12 cellular contexts compared by ENCODE assay signal in the genomic region with DNA sequence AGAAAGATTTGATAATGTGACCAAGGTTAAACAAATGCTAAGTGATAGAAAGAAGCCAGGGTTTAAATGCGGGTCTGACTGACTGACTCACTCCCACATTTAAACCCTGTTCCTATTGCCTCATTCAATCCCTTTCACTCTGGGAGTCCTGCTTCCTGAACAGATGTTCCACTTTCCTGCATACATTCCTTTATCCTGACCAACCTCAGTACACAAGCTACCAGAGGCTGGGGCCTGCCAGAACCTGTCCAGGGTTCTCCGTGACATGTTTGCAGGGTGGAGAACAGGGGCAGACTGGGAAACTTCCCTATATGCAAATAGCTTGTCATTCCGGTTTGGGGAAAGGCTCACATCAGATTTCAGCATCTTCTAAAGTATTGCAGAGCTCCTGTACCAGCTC. TPM values are rescaled to one million over a fixed set of nuclear protein-coding genes. Genes with fewer than 3 reads are reported as not detected.
DNase-seq lines count a peak whose midpoint lies in the region; ATAC-seq and TF ChIP-seq lines count a peak whose summit lies in the region.
"Had no signal": no experiment of that assay in that cellular context is flagged by ENCODE, and none has a peak within 500 bp of the region (broad histone marks: within the 10 kb centered on the region; RNA-seq: fewer than 3 reads in every experiment).

No MANE protein-coding gene starts in this region.

- in situ Hi-C loops in astrocyte of the spinal cord (cut with HindIII; ENCODE audit: low sequenced_read_pairs): no loop called here

- intact Hi-C loops in lower leg skin (cut with DNase I; ENCODE audit: low total_unique reads): no loop called here

- WGBS in lower leg skin, 2 donors: 38 to 46% methylated on average over 3 of the region's 3 CpGs

- ATAC-seq in HG03520 (IDR thresholded peaks at IDR 0.05; ENCODE audit: unreplicated experiment): no peak

- H3K4me3 ChIP-seq in astrocyte of the spinal cord (ENCODE audit: low read depth, low read length) (no peak overlapping the region), lower leg skin (ENCODE audit: low read depth, poor library complexity, severe bottlenecking) (no peak overlapping the region)
- H3K4me3 ChIP-seq: pancreas had no signal

- DNase-seq in DMS153 (lab: John Stamatoyannopoulos, UW) (peak; percentile 72), NCI-H1105 (lab: John Stamatoyannopoulos, UW) (peak; percentile 24), astrocyte of the spinal cord (ENCODE audit: low read depth, low spot score) (peak; percentile 90), lower leg skin (ENCODE audit: low spot score in 2 of 2) (peak; percentile 76 to 92), GF-D8 (lab: John Stamatoyannopoulos, UW) (no peak), NCI-H2081 treated with DMSO at 0.1 percent for 48 hours (lab: John Stamatoyannopoulos, UW) (no peak)
- no peak for DNase-seq in stimulated activated CD4-positive, alpha-beta T cell treated with anti-CD3 and anti-CD28 coated beads, Interleukin-15, amount 100 ng/mL, for 24 hours
- DNase-seq: activated naive CD4-positive, alpha-beta T cell treated with anti-CD3 and anti-CD28 coated beads, Interleukin-2, amount 10 ng/mL, durations not matched to agents 7 days and 5 days; DMS79 treated with DMSO at 0.1 percent for 48 hours; NCI-H187; pancreas had no signal

- TF ChIP-seq CTCF in astrocyte of the spinal cord (IDR thresholded peaks at IDR 0.05; ENCODE audit: low read depth, low read length) (no peak), lower leg skin (IDR thresholded peaks at IDR 0.05) (no peak)

- TF ChIP-seq POLR2A in lower leg skin (IDR thresholded peaks at IDR 0.05): no peak

RNA-seq across cellular contexts. Expression of gene ANKK1, which starts 3.0 kb away (rescaled TPM):
- 1 to 10 TPM; 1.3 to 8.4 (median 3.5) TPM for total RNA-seq in lower leg skin

Comparison
In these comparisons a context has a peak if more than half of its experiments do, and no peak if none do; other contexts are left out.
1. DNase-seq: peak in DMS153 (single experiment), NCI-H1105 (single experiment), astrocyte of the spinal cord (single experiment) and lower leg skin (2 of 2); none in stimulated activated CD4-positive, alpha-beta T cell treated with anti-CD3 and anti-CD28 coated beads, Interleukin-15, amount 100 ng/mL, for 24 hours (single experiment), GF-D8 (single experiment) and NCI-H2081 treated with DMSO at 0.1 percent for 48 hours (single experiment).